8 cellular contexts compared by ENCODE assay signal in genomic region chr14:35404246-35404495, GRCh38. TPM values are rescaled to one million over a fixed set of nuclear protein-coding genes. Genes with fewer than 3 reads are reported as not detected.
DNase-seq lines count a peak whose midpoint lies in the region; ATAC-seq and TF ChIP-seq lines count a peak whose summit lies in the region.

No MANE protein-coding gene starts in this region.

- H3K9me3 ChIP-seq in heart right ventricle (no peaks in the 10 kb centered on the region), adipocyte (ENCODE audit: control insufficient read depth, low read length) (no peaks in the 10 kb centered on the region)

- DNase-seq in heart right ventricle (no peak), left ventricle myocardium superior (no peak), adipocyte (ENCODE audit: low read depth) (no peak), lower leg skin (ENCODE audit: low spot score in 2 of 2) (no peak), NCI-H2029 (lab: John Stamatoyannopoulos, UW) (no peak), amniotic stem cell (lab: John Stamatoyannopoulos, UW) (no peak), NCI-H2107 treated with DMSO at 0.1 percent for 48 hours (lab: John Stamatoyannopoulos, UW; ENCODE audit: unreplicated experiment) (no peak)

- ATAC-seq in heart right ventricle, result no peak
- no peak for ATAC-seq in left ventricle myocardium superior

- TF ChIP-seq CTCF in heart right ventricle (IDR thresholded peaks at IDR 0.05) (no peak), lower leg skin (IDR thresholded peaks at IDR 0.05) (no peak)

- H3K4me3 ChIP-seq in heart right ventricle (peak overlapping the region; percentile 64 to 93 (median 80)), adipocyte (ENCODE audit: low read length) (peak overlapping the region; percentile 95), lower leg skin (ENCODE audit: low read depth, poor library complexity, severe bottlenecking) (peak overlapping the region; percentile 86), urinary bladder (ENCODE audit: low read depth, low read length) (peak overlapping the region; percentile 98)

- 0 to 2% methylated on average over 23 to 33 of the region's 33 CpGs for WGBS in heart right ventricle, 2 donors
- WGBS in lower leg skin, 2 donors, result 0 to 2% methylated on average over 14 of the region's 33 CpGs
- WGBS in urinary bladder, result under 1% methylated on average over 33 of the region's 33 CpGs

- H3K27ac ChIP-seq in heart right ventricle, result peak overlapping the region; percentile 99 to 100 (median 100)
- peak overlapping the region; percentile 100 for H3K27ac ChIP-seq in urinary bladder (ENCODE audit: low read depth)

- H3K4me1 ChIP-seq in heart right ventricle, result peaks cover 5 to 86% (median 65%) of the 10 kb centered on the region in 9 donors
- H3K4me1 ChIP-seq in adipocyte (ENCODE audit: control insufficient read depth, insufficient read depth, low read length), result peaks cover 44% of the 10 kb centered on the region
- H3K4me1 ChIP-seq in urinary bladder (ENCODE audit: insufficient read depth), result peaks cover 2% of the 10 kb centered on the region

- no peak for TF ChIP-seq POLR2A in lower leg skin (IDR thresholded peaks at IDR 0.05)

- intact Hi-C loops in heart right ventricle (cut with DNase I), result loop anchor here in 7 of 10 donors (1.0 to 10.0 kb wide), 9 partner anchors 19 to 357 kb away; partner anchors contain the start of genes PSMA6 (in 4 of the 7) and FAM177A1 (in 1 of the 7)
- intact Hi-C loops in left ventricle myocardium superior (cut with micrococcal nuclease), result loop anchor here (10.0 kb wide), 1 partner anchor 99 kb away; no protein-coding TSS in a partner anchor
- intact Hi-C loops in lower leg skin (cut with DNase I; ENCODE audit: low total_unique reads), result loop anchor here (5.0 to 10.0 kb wide), 2 partner anchors 67 to 169 kb away; no protein-coding TSS in a partner anchor

- H3K36me3 ChIP-seq in heart right ventricle (peaks cover 0 to 46% (median 36%) of the 10 kb centered on the region in 9 donors), adipocyte (ENCODE audit: control insufficient read depth, insufficient read depth, low read length, severe bottlenecking) (peaks cover 38% of the 10 kb centered on the region), urinary bladder (ENCODE audit: insufficient read depth) (peaks cover 12% of the 10 kb centered on the region)

- no peaks in the 10 kb centered on the region for H3K27me3 ChIP-seq in heart right ventricle
- H3K27me3 ChIP-seq in adipocyte (replicated peaks; ENCODE audit: control insufficient read depth, insufficient read depth, low read length), result no peaks in the 10 kb centered on the region

- H3K9ac ChIP-seq in adipocyte (ENCODE audit: low read length), result peak overlapping the region; percentile 100

RNA-seq across cellular contexts. Expression of gene NFKBIA, which starts 0.4 kb away (rescaled TPM):
- total RNA-seq in heart right ventricle (10 to 100 TPM; 41.0 to 98.5 (median 58.7) TPM), left ventricle myocardium superior (96.4 TPM), lower leg skin (100 to 1,000 TPM; 431 to 923 (median 565) TPM), urinary bladder (105 TPM)
- polyA plus RNA-seq in heart right ventricle (10 to 100 TPM; 73.7 to 88.4 TPM), urinary bladder (202 TPM)
